ENCODE assay signal across 20 cellular contexts in genomic region chr2:9657731-9658130, GRCh38. TPM values are rescaled to one million over a fixed set of nuclear protein-coding genes. Genes with fewer than 3 reads are reported as not detected.
DNase-seq lines count a peak whose midpoint lies in the region; ATAC-seq and TF ChIP-seq lines count a peak whose summit lies in the region.
"Had no signal": no experiment of that assay in that cellular context is flagged by ENCODE, and none has a peak within 500 bp of the region (broad histone marks: within the 10 kb centered on the region; RNA-seq: fewer than 3 reads in every experiment).

No MANE protein-coding gene starts in this region.

- H3K4me1 ChIP-seq in HEK293 (ENCODE audit: control insufficient read depth, insufficient read depth, low read length) (peaks cover 7% of the 10 kb centered on the region), mesenchymal stem cell (ENCODE audit: control insufficient read depth, insufficient read depth, low read depth, low read length) (peaks cover 34% of the 10 kb centered on the region), heart right ventricle (peaks cover 0 to 14% (median 0%) of the 10 kb centered on the region in 9 donors), vagina (no peaks in the 10 kb centered on the region)
- H3K4me1 ChIP-seq: upper lobe of left lung had no signal

- peak overlapping the region; percentile 34 to 82 for H2BK12ac ChIP-seq in mesenchymal stem cell (ENCODE audit: low read length in 2 of 2)

- H3K79me1 ChIP-seq in mesenchymal stem cell (replicated peaks; ENCODE audit: low read length, poor library complexity, severe bottlenecking): no peaks in the 10 kb centered on the region

- peak overlapping the region; percentile 41 to 54 for H3K4ac ChIP-seq in mesenchymal stem cell (ENCODE audit: low read depth in 1 of 2, low read length in 2 of 2)

- H2AFZ ChIP-seq in mesenchymal stem cell (ENCODE audit: low read depth, low read length): no peak overlapping the region

- peak overlapping the region; percentile 19 for H4K91ac ChIP-seq in mesenchymal stem cell (ENCODE audit: low read length)

- H3K18ac ChIP-seq in mesenchymal stem cell (ENCODE audit: low read depth in 1 of 2, low read length in 2 of 2): peak overlapping the region; percentile 73 to 89

- no peak overlapping the region for H2BK120ac ChIP-seq in mesenchymal stem cell (ENCODE audit: low read depth, low read length)

- POLR2A ChIA-PET in HEK293 (lab: Yijun Ruan, JAX): interaction anchor here (2.0 kb wide), 1 partner anchor 27 kb away, joined by 10 read pairs; the partner anchor contains the start of gene YWHAQ

- no peak overlapping the region for H2BK15ac ChIP-seq in mesenchymal stem cell (ENCODE audit: low read depth, poor library complexity, severe bottlenecking)

- no peak for ATAC-seq in activated T-helper 17 cell treated with anti-CD3 and anti-CD28 coated beads, Interleukin-2, amount 50 U/mL, for 72 hours (replicated peaks)
- ATAC-seq in heart right ventricle: no peak
- no peak for ATAC-seq in HG03354 (IDR thresholded peaks at IDR 0.05; ENCODE audit: poor library complexity, severe bottlenecking, unreplicated experiment)

- TF ChIP-seq POLR2A in vagina (IDR thresholded peaks at IDR 0.05): no peak

- H3K36me3 ChIP-seq in HEK293 (ENCODE audit: control insufficient read depth in 2 of 2, insufficient read depth in 1 of 2, low read length in 2 of 2) (no peaks in the 10 kb centered on the region), mesenchymal stem cell (ENCODE audit: control insufficient read depth in 1 of 2, insufficient read depth in 2 of 2, low read depth in 1 of 2, low read length in 2 of 2) (no peaks in the 10 kb centered on the region), heart right ventricle (no peaks in the 10 kb centered on the region), vagina (no peaks in the 10 kb centered on the region)
- H3K36me3 ChIP-seq: upper lobe of left lung had no signal

- no peak overlapping the region for H3K23ac ChIP-seq in mesenchymal stem cell (ENCODE audit: low read length in 2 of 2)

- no peaks in the 10 kb centered on the region for H3K9me3 ChIP-seq in HEK293 (ENCODE audit: control insufficient read depth, insufficient read depth, low read depth, low read length)
- H3K9me3 ChIP-seq in mesenchymal stem cell (ENCODE audit: control insufficient read depth, low read length): no peaks in the 10 kb centered on the region
- no peaks in the 10 kb centered on the region for H3K9me3 ChIP-seq in heart right ventricle
- H3K9me3 ChIP-seq in vagina: no peaks in the 10 kb centered on the region
- H3K9me3 ChIP-seq: upper lobe of left lung had no signal

- H3K9ac ChIP-seq in mesenchymal stem cell (ENCODE audit: low read length): no peak overlapping the region

- no peaks in the 10 kb centered on the region for H3K9me3 Mint-ChIP-seq in activated T-helper 17 cell treated with anti-CD3 and anti-CD28 coated beads, Interleukin-2, amount 50 U/mL, for 72 hours
- H3K9me3 Mint-ChIP-seq: IgD-negative memory B cell; memory B cell; neural crest cell; stimulated activated naive CD8-positive, alpha-beta T cell treated with anti-CD3 and anti-CD28 coated beads, Interleukin-15, Interleukin-2, amounts not matched to agents 100 ng/mL and 50 ng/mL, for 24 hours had no signal

- H3K4me3 ChIP-seq in HEK293 (ENCODE audit: low read depth, low read length): no peak overlapping the region
- H3K4me3 ChIP-seq in mesenchymal stem cell (ENCODE audit: insufficient read depth in 1 of 2, low read depth in 1 of 2, low read length in 2 of 2): no peak overlapping the region
- no peak overlapping the region for H3K4me3 ChIP-seq in heart right ventricle
- no peak overlapping the region for H3K4me3 ChIP-seq in vagina
- H3K4me3 ChIP-seq: coronary artery, upper lobe of left lung had no signal

- no peaks in the 10 kb centered on the region for H3K27me3 Mint-ChIP-seq in activated T-helper 17 cell treated with anti-CD3 and anti-CD28 coated beads, Interleukin-2, amount 50 U/mL, for 72 hours
- H3K27me3 Mint-ChIP-seq: stimulated activated naive CD8-positive, alpha-beta T cell treated with anti-CD3 and anti-CD28 coated beads, Interleukin-15, Interleukin-2, amounts not matched to agents 100 ng/mL and 50 ng/mL, for 24 hours had no signal

- H2BK5ac ChIP-seq in mesenchymal stem cell (ENCODE audit: low read depth, low read length, poor library complexity, severe bottlenecking): no peak overlapping the region

- TF ChIP-seq CTCF in HEK293 (tag by site-specific recombination; IDR thresholded peaks at IDR 0.05) (no peak), heart right ventricle (IDR thresholded peaks at IDR 0.05) (no peak), vagina (IDR thresholded peaks at IDR 0.05) (no peak)

- peak overlapping the region in 1 of 2 experiments; percentile 44 for H3K14ac ChIP-seq in mesenchymal stem cell (ENCODE audit: low read length in 2 of 2)

- H2AK5ac ChIP-seq in mesenchymal stem cell (ENCODE audit: low read length, severe bottlenecking): peak overlapping the region; percentile 31

- H4K8ac ChIP-seq in mesenchymal stem cell (ENCODE audit: low read length): peak overlapping the region; percentile 10

- peaks cover 27% of the 10 kb centered on the region for H3K4me1 Mint-ChIP-seq in activated T-helper 17 cell treated with anti-CD3 and anti-CD28 coated beads, Interleukin-2, amount 50 U/mL, for 72 hours

- H3K27ac ChIP-seq in HEK293 (ENCODE audit: extremely low read depth, low read depth, low read length) (no peak overlapping the region), mesenchymal stem cell (ENCODE audit: low read length, poor library complexity, severe bottlenecking) (peak overlapping the region; percentile 77), heart right ventricle (no peak overlapping the region), vagina (no peak overlapping the region)
- H3K27ac ChIP-seq: C4-2B, coronary artery, upper lobe of left lung had no signal

- H3K4me3 Mint-ChIP-seq in activated T-helper 17 cell treated with anti-CD3 and anti-CD28 coated beads, Interleukin-2, amount 50 U/mL, for 72 hours: peak overlapping the region; percentile 75
- H3K4me3 Mint-ChIP-seq: IgD-negative memory B cell; memory B cell; neural crest cell; stimulated activated naive CD8-positive, alpha-beta T cell treated with anti-CD3 and anti-CD28 coated beads, Interleukin-15, Interleukin-2, amounts not matched to agents 100 ng/mL and 50 ng/mL, for 24 hours had no signal

- H3K36me3 Mint-ChIP-seq in activated T-helper 17 cell treated with anti-CD3 and anti-CD28 coated beads, Interleukin-2, amount 50 U/mL, for 72 hours (ENCODE audit: low read depth): peaks cover 13% of the 10 kb centered on the region
- H3K36me3 Mint-ChIP-seq: IgD-negative memory B cell, memory B cell had no signal

- peak overlapping the region; percentile 96 for H3K27ac Mint-ChIP-seq in activated T-helper 17 cell treated with anti-CD3 and anti-CD28 coated beads, Interleukin-2, amount 50 U/mL, for 72 hours
- H3K27ac Mint-ChIP-seq: IgD-negative memory B cell; memory B cell; stimulated activated naive CD8-positive, alpha-beta T cell treated with anti-CD3 and anti-CD28 coated beads, Interleukin-15, Interleukin-2, amounts not matched to agents 100 ng/mL and 50 ng/mL, for 24 hours had no signal

- H3K27me3 ChIP-seq in mesenchymal stem cell (ENCODE audit: control insufficient read depth in 1 of 2, insufficient read depth in 1 of 2, low read length in 2 of 2) (no peaks in the 10 kb centered on the region), heart right ventricle (no peaks in the 10 kb centered on the region), vagina (no peaks in the 10 kb centered on the region)
- H3K27me3 ChIP-seq: upper lobe of left lung had no signal

- CTCF ChIA-PET in HEK293 (lab: Yijun Ruan, JAX): no interaction called here

- DNase-seq in NCI-H1417 (lab: John Stamatoyannopoulos, UW) (peak in 2 of 3 experiments; percentile 12 to 25), NCI-H1417 treated with DMSO at 0.1 percent for 48 hours (lab: John Stamatoyannopoulos, UW) (no peak), mesenchymal stem cell (no peak), heart right ventricle (no peak), vagina (ENCODE audit: extremely low spot score in 2 of 2) (no peak)
- DNase-seq: 8988T; activated naive CD4-positive, alpha-beta T cell treated with Interleukin-2 at 50 U/mL for 16 hours; DMS153; NCI-H1105 treated with DMSO at 0.1 percent for 48 hours; SIG-M5; upper lobe of left lung had no signal

- intact Hi-C loops in heart right ventricle (cut with DNase I): loop anchor here in 1 of 10 donors (10.0 kb wide), 1 partner anchor 77 kb away; no protein-coding TSS in a partner anchor
- intact Hi-C loops in vagina (cut with DNase I): no loop called here

- 82% methylated on average over 6 of the region's 6 CpGs for WGBS in mesenchymal stem cell
- WGBS in heart right ventricle, 2 donors: 82 to 87% methylated on average over 6 of the region's 6 CpGs

- H3K4me2 ChIP-seq in mesenchymal stem cell (ENCODE audit: low read length, poor library complexity, severe bottlenecking): no peak overlapping the region

TF ChIP-seq in HEK293, 187 proteins besides CTCF, POLR2A, EP300 and RAD21:
- TF ChIP-seq GLIS1 (tag by site-specific recombination; IDR thresholded peaks at IDR 0.05) (0 out of 2 replicates have a peak, but pooled peaks have one; percentile 34), GLI2 (tag by site-specific recombination; IDR thresholded peaks at IDR 0.05; ENCODE audit: borderline replicate concordance, low read depth) (no peak)
TF ChIP-seq in HEK293: peak in this region for 1.

RNA-seq across cellular contexts. Expression of gene YWHAQ, which starts 26.9 kb away (rescaled TPM):
- 100 to 1,000 TPM; 283 TPM for total RNA-seq in activated T-helper 17 cell treated with anti-CD3 and anti-CD28 coated beads, Interleukin-2, amount 50 U/mL, for 72 hours
- polyA plus RNA-seq in mesenchymal stem cell (2013, experiment 1 of 2): 317 TPM
- polyA plus RNA-seq in mesenchymal stem cell (2013, experiment 2 of 2): 324 TPM
- total RNA-seq in heart right ventricle: 100 to 1,000 TPM; 134 to 303 (median 207) TPM
- polyA plus RNA-seq in heart right ventricle: 100 to 1,000 TPM in 1 of 2 donors, 10 to 100 TPM in 1; 62.0 to 159 TPM
- 173 TPM for total RNA-seq in vagina

Comparison
In these comparisons a context has a peak if more than half of its experiments do, and no peak if none do; other contexts are left out.
1. DNase-seq: peak in NCI-H1417 (2 of 3); none in NCI-H1417 treated with DMSO at 0.1 percent for 48 hours (single experiment), mesenchymal stem cell (single experiment), heart right ventricle (0 of 2) and vagina (0 of 2).